Comparison of ENCODE assay signal across 9 cellular contexts in the genomic region with DNA sequence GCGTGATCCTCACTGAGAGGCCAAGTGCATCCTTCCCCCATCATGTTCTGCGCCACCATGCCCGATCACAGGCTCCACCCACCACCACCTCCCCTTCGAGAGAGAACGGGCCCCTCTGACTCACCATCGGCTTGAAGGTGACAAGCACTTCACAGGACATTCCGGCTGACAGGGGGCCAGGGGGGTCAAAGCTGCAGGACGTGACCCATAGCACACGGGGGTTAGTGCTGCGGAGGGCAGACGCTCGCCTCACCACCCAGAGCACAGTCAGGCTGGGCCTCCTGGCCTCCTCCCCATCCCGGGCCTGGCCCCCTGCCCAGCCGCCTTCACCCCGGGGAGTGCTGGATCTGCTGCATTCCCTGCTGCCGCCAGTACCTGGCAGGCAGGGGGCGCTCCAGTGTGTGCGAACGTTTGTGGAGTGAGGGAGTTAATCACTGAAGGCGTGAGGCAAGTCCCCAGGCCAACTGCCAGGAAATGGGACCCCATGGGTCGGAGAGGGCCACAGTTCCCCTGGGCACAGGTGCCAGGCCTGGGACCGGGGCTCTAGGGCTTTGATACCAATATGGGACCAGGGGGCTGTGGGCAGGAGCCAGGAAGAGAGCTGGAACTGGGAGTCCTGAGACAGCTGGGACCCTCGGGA. TPM values are rescaled to one million over a fixed set of nuclear protein-coding genes. Genes with fewer than 3 reads are reported as not detected.
DNase-seq lines count a peak whose midpoint lies in the region; ATAC-seq and TF ChIP-seq lines count a peak whose summit lies in the region.
"Had no signal": no experiment of that assay in that cellular context is flagged by ENCODE, and none has a peak within 500 bp of the region (broad histone marks: within the 10 kb centered on the region; RNA-seq: fewer than 3 reads in every experiment).

No MANE protein-coding gene starts in this region.

- H3K79me2 ChIP-seq in MM.1S (ENCODE audit: low read length): no peaks in the 10 kb centered on the region

- no peak overlapping the region for H2AFZ ChIP-seq in MM.1S (ENCODE audit: low read length)

- no peaks in the 10 kb centered on the region for H4K20me1 ChIP-seq in MM.1S (ENCODE audit: insufficient read depth, low read length)

- H3K27ac ChIP-seq in MM.1S (ENCODE audit: low read length) (no peak overlapping the region), adrenal gland (no peak overlapping the region)

- DNase-seq in EH (ENCODE audit: low read depth) (peak; percentile 63), MM.1S (peak; percentile 50), SW480 (ENCODE audit: low spot score) (peak; percentile 75), adrenal gland (peak; percentile 90 to 94 (median 91)), left ventricle myocardium superior (peak; percentile 93), renal cortical epithelial cell (ENCODE audit: low read depth) (peak; percentile 54)

- no peaks in the 10 kb centered on the region for H3F3A ChIP-seq in MM.1S (ENCODE audit: insufficient read depth, low read length)

- H3K27me3 ChIP-seq in MM.1S (replicated peaks; ENCODE audit: insufficient read depth, low read length): peaks cover 98% of the 10 kb centered on the region
- no peaks in the 10 kb centered on the region for H3K27me3 ChIP-seq in adrenal gland

- H3K9ac ChIP-seq in MM.1S (ENCODE audit: low read length): no peak overlapping the region

- TF ChIP-seq POLR2A in adrenal gland (IDR thresholded peaks at IDR 0.05): peak in 1 of 2 donors; percentile 12

- 2 to 19% (median 5%) methylated on average over 8 to 23 of the region's 23 CpGs for WGBS in adrenal gland, 4 donors

- intact Hi-C loops in adrenal gland (cut with DNase I): loop anchor here (5.0 kb wide), 2 partner anchors 82 to 87 kb away; no protein-coding TSS in a partner anchor
- intact Hi-C loops in left ventricle myocardium superior (cut with micrococcal nuclease): loop anchor here (10.0 kb wide), 1 partner anchor 85 kb away; no protein-coding TSS in a partner anchor

- H3K4me1 ChIP-seq in MM.1S (ENCODE audit: low read length): no peaks in the 10 kb centered on the region
- peaks cover 0 to 8% of the 10 kb centered on the region in 2 donors for H3K4me1 ChIP-seq in adrenal gland (replicated peaks in 1 of 2)

- H3K9me3 ChIP-seq in MM.1S (replicated peaks; ENCODE audit: insufficient read depth, low read length) (no peaks in the 10 kb centered on the region), adrenal gland (replicated peaks in 1 of 3) (no peaks in the 10 kb centered on the region)

- H3K36me3 ChIP-seq in MM.1S (replicated peaks; ENCODE audit: insufficient read depth, low read length) (no peaks in the 10 kb centered on the region), adrenal gland (replicated peaks in 1 of 2) (no peaks in the 10 kb centered on the region)

- H3K4me2 ChIP-seq in MM.1S (ENCODE audit: low read depth, low read length): no peak overlapping the region

- H3K4me3 ChIP-seq in MM.1S (ENCODE audit: low read length) (no peak overlapping the region), adrenal gland (peak overlapping the region in 1 of 4 donors; percentile 31)

- H3K9me2 ChIP-seq in MM.1S (replicated peaks; ENCODE audit: insufficient read depth, low read length): no peaks in the 10 kb centered on the region

- peak; percentile 74 for TF ChIP-seq CTCF in MM.1S (IDR thresholded peaks at IDR 0.05; ENCODE audit: low read length)
- peak; percentile 86 to 97 (median 94) for TF ChIP-seq CTCF in adrenal gland (IDR thresholded peaks at IDR 0.05)

- ATAC-seq in left ventricle myocardium superior: peak; percentile 97
- no peak for ATAC-seq in HG03039 (IDR thresholded peaks at IDR 0.05; ENCODE audit: unreplicated experiment)
- no peak for ATAC-seq in HG03196 (IDR thresholded peaks at IDR 0.05; ENCODE audit: unreplicated experiment)

RNA-seq across cellular contexts. Expression of a gene that starts 40.9 kb away (rescaled TPM):
- total RNA-seq in adrenal gland: 10 to 100 TPM; 35.0 to 95.4 (median 68.5) TPM
- 10 to 100 TPM; 20.9 to 94.0 (median 64.7) TPM for polyA plus RNA-seq in adrenal gland
- 1.7 TPM for total RNA-seq in left ventricle myocardium superior
- total RNA-seq in renal cortical epithelial cell: 0.35 TPM in 1 of 2 replicates, not detected in the other

RNA-seq across cellular contexts. Expression of a gene that starts 43.6 kb away (rescaled TPM):
- total RNA-seq in adrenal gland (1 to 10 TPM in 6 of 8 donors, under 1 TPM in 1, not detected in 1; 0.11 to 7.6 (median 2.8) TPM), left ventricle myocardium superior (not detected), renal cortical epithelial cell (not detected in 2 replicates)
- polyA plus RNA-seq in adrenal gland: 1 to 10 TPM in 2 of 3 donors, under 1 TPM in 1; 0.88 to 6.0 (median 4.0) TPM
- total RNA-seq: glomerular endothelial cell had no signal

RNA-seq across cellular contexts. Expression of a gene that starts 44.9 kb away (rescaled TPM):
- total RNA-seq in adrenal gland (under 1 TPM in 3 of 8 donors, not detected in 5; 0.35 to 0.61 (median 0.36) TPM), left ventricle myocardium superior (not detected), renal cortical epithelial cell (0.05 TPM in 1 of 2 replicates, not detected in the other)
- polyA plus RNA-seq in adrenal gland: 1 to 10 TPM in 2 of 3 donors, not detected in 1; 3.2 to 4.7 TPM

RNA-seq across cellular contexts. Expression of a gene that starts 59.2 kb away (rescaled TPM):
- total RNA-seq in adrenal gland (1 to 10 TPM in 7 of 8 donors, not detected in 1; 1.2 to 4.4 (median 3.0) TPM), left ventricle myocardium superior (0.20 TPM), renal cortical epithelial cell (not detected in 2 replicates)
- polyA plus RNA-seq in adrenal gland: 1 to 10 TPM in 2 of 3 donors, under 1 TPM in 1; 0.75 to 6.6 (median 5.2) TPM
- total RNA-seq: glomerular endothelial cell had no signal

Comparison
In these comparisons a context has a peak if more than half of its experiments do, and no peak if none do; other contexts are left out.
1. RNA of a gene that starts 40.9 kb away (total RNA-seq): 35.0 to 95.4 TPM in adrenal gland; 1.7 TPM in left ventricle myocardium superior (single experiment) and 0.35 TPM in renal cortical epithelial cell; every median in the first group is over 10 times any median in the second.
2. Peak in every context shown above with its lines, with median percentiles within 50 percentile points of each other: DNase-seq.